ENCODE assay signal across 12 cellular contexts in the genomic region with DNA sequence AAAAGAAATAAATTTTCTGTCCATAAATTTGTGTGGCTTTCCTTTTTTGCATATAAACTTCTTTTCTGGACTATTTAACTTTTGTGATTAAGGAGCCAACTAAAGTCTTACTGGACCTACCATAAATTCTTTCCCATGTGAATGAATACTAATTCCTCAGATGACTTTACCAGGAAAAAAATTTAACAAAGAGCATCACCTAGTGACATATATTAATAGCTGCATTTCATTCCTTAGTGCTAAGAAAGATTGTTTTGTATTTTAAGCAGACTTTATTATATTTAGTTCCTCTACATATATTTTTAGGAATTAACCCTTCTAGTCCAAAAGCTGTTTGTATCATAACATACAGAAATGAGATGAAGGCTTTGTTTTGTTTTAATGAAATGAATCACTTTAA.
A peak's percentile ranks its signal among the peaks of the same experiment; 100 is the strongest.
DNase-seq lines count a peak whose midpoint lies in the region; ATAC-seq, FAIRE-seq and TF ChIP-seq lines count a peak whose summit lies in the region.
"Had no signal": no experiment of that assay in that cellular context is flagged by ENCODE, and none has a peak within 500 bp of the region (broad histone marks: within the 10 kb centered on the region; RNA-seq: fewer than 3 reads in every experiment).

No MANE protein-coding gene starts in this region.

- TF ChIP-seq POLR2A in stomach (IDR thresholded peaks at IDR 0.05): no peak

- no peak overlapping the region for H3K4me3 ChIP-seq in left ventricle myocardium inferior
- H3K4me3 ChIP-seq in fibroblast of pulmonary artery (replicated peaks; ENCODE audit: low read depth, low read length): no peak overlapping the region
- H3K4me3 ChIP-seq in stomach: no peak overlapping the region

- CTCF ChIA-PET in RWPE1 (lab: Yijun Ruan, JAX): interaction anchor here (0.6 to 2.5 kb wide), 9 partner anchors 60 to 291 kb away, joined by 3 to 13 read pairs (median 5); no protein-coding TSS in a partner anchor

- intact Hi-C loops in left ventricle myocardium inferior (cut with micrococcal nuclease): no loop called here
- intact Hi-C loops in left ventricle myocardium superior (cut with micrococcal nuclease): loop anchor here (10.0 kb wide), 1 partner anchor 51 kb away; no protein-coding TSS in a partner anchor
- intact Hi-C loops in stomach (cut with DNase I; ENCODE audit: low total_unique reads): loop anchor here (10.0 kb wide), 1 partner anchor 171 kb away; no protein-coding TSS in a partner anchor

- H3K27ac ChIP-seq in left ventricle myocardium inferior (replicated peaks): no peak overlapping the region
- no peak overlapping the region for H3K27ac ChIP-seq in RWPE1
- no peak overlapping the region for H3K27ac ChIP-seq in stomach

- DNase-seq in left ventricle myocardium inferior (no peak), left ventricle myocardium superior (no peak), RWPE1 (ENCODE audit: low spot score) (no peak), fibroblast of pulmonary artery (ENCODE audit: low read depth) (peak; percentile 18), RCC 7860 (ENCODE audit: low spot score) (no peak), stomach (no peak)
- DNase-seq: activated CD4-positive, alpha-beta memory T cell treated with anti-CD3 and anti-CD28 coated beads, Interleukin-2, amount 10 ng/mL, durations not matched to agents 7 days and 5 days; activated naive CD8-positive, alpha-beta T cell treated with anti-CD3 and anti-CD28 coated beads for 36 hours; BE2C; NCI-H524 treated with DMSO at 0.1 percent for 48 hours had no signal

- POLR2A ChIA-PET in RWPE1 (lab: Yijun Ruan, JAX; ENCODE audit: low non-redundant PET): no interaction called here

- H3K27me3 ChIP-seq in left ventricle myocardium inferior (ENCODE audit: low read depth) (no peaks in the 10 kb centered on the region), stomach (no peaks in the 10 kb centered on the region)
- H3K27me3 ChIP-seq: BE2C had no signal

- no peak for TF ChIP-seq EP300 in stomach (IDR thresholded peaks at IDR 0.05)

- H3K36me3 ChIP-seq in left ventricle myocardium inferior (peaks cover 32% of the 10 kb centered on the region), stomach (peaks cover 0 to 31% (median 19%) of the 10 kb centered on the region in 4 donors)

- TF ChIP-seq CTCF in left ventricle myocardium inferior (IDR thresholded peaks at IDR 0.05; ENCODE audit: borderline replicate concordance): peak; percentile 40
- TF ChIP-seq CTCF in RWPE1 (conservative IDR thresholded peaks at IDR 0.05; ENCODE audit: low read depth): peak; percentile 40
- TF ChIP-seq CTCF in fibroblast of pulmonary artery (IDR thresholded peaks at IDR 0.05; ENCODE audit: low read length, missing control alignments): peak; percentile 17
- TF ChIP-seq CTCF in stomach (IDR thresholded peaks at IDR 0.05): peak in 3 of 7 experiments; percentile 7 to 26 (median 15)

- no peak for FAIRE-seq in RCC 7860 (lab: Jason Lieb, UNC)

- H3K4me1 ChIP-seq in left ventricle myocardium inferior (peaks cover 11% of the 10 kb centered on the region), stomach (peaks cover 0 to 5% (median 0%) of the 10 kb centered on the region in 4 donors)

- ATAC-seq in left ventricle myocardium superior: no peak
- no peak for ATAC-seq in HG03469 (IDR thresholded peaks at IDR 0.05; ENCODE audit: unreplicated experiment)
- ATAC-seq in GM19035 (IDR thresholded peaks at IDR 0.05; ENCODE audit: unreplicated experiment): no peak

- H3K9me3 ChIP-seq in left ventricle myocardium inferior (replicated peaks): no peaks in the 10 kb centered on the region
- no peaks in the 10 kb centered on the region for H3K9me3 ChIP-seq in stomach
- H3K9me3 ChIP-seq: BE2C had no signal
